In genomic region chr13:34076319-34076718, GRCh38 we compare ENCODE assay signal across 1 cellular context.
TF ChIP-seq lines count a peak whose summit lies in the region.

No MANE protein-coding gene starts in this region.

TF ChIP-seq in SK-N-SH, 30 proteins besides CTCF, POLR2A, EP300 and RAD21 (continued from another document):
- TF ChIP-seq IRF3 (IDR thresholded peaks at IDR 0.05; ENCODE audit: low read depth, low read length) (no peak), NRF1 (IDR thresholded peaks at IDR 0.05; ENCODE audit: low read depth, low read length) (no peak), MEF2A (IDR thresholded peaks at IDR 0.05; ENCODE audit: borderline replicate concordance, low read depth) (no peak), MXI1 (IDR thresholded peaks at IDR 0.05; ENCODE audit: low read depth, low read length) (no peak), USF1 (IDR thresholded peaks at IDR 0.05; ENCODE audit: borderline replicate concordance, low read depth) (no peak), ELF1 (IDR thresholded peaks at IDR 0.05) (no peak), SMC3 (IDR thresholded peaks at IDR 0.05; ENCODE audit: low read depth, low read length) (no peak), FOXM1 (IDR thresholded peaks at IDR 0.05; ENCODE audit: low read depth) (no peak), USF2 (IDR thresholded peaks at IDR 0.05; ENCODE audit: borderline replicate concordance, low read depth, low read length) (no peak), CHD2 (IDR thresholded peaks at IDR 0.05; ENCODE audit: low read length, partially characterized antibody) (no peak), FOXJ3 (CRISPR knock-in tag; IDR thresholded peaks at IDR 0.05) (no peak), GATA2 (CRISPR knock-in tag; IDR thresholded peaks at IDR 0.05) (no peak), ZBTB33 (IDR thresholded peaks at IDR 0.05; ENCODE audit: borderline replicate concordance, low read depth) (no peak), EZH2phosphoT487 (IDR thresholded peaks at IDR 0.05; ENCODE audit: borderline replicate concordance, low read depth) (no peak), NFIC (IDR thresholded peaks at IDR 0.05; ENCODE audit: borderline replicate concordance) (peak; percentile 81), TEAD4 (IDR thresholded peaks at IDR 0.05; ENCODE audit: borderline replicate concordance, insufficient read depth) (peak; percentile 62; the same call in 1 of the 2 replicates), JUND (IDR thresholded peaks at IDR 0.05) (peak; percentile 85), TAF1 (IDR thresholded peaks at IDR 0.05; ENCODE audit: borderline replicate concordance, low read depth, low read length) (no peak), TCF12 (IDR thresholded peaks at IDR 0.05) (peak; percentile 85), RXRA (IDR thresholded peaks at IDR 0.05; ENCODE audit: borderline replicate concordance, low read depth) (peak; percentile 35; the same call in 1 of the 2 replicates), FOSL2 (IDR thresholded peaks at IDR 0.05; ENCODE audit: borderline replicate concordance, low read depth) (peak; percentile 76; the same call in 1 of the 2 replicates), RFX5 (IDR thresholded peaks at IDR 0.05; ENCODE audit: low read length) (no peak), POLR2AphosphoS5 (IDR thresholded peaks at IDR 0.05; ENCODE audit: low read depth, low read length) (no peak), PBX3 (IDR thresholded peaks at IDR 0.05) (peak; percentile 87)
